ENCODE assay signal across 8 cellular contexts in genomic region chr13:101258071-101258470, GRCh38.
DNase-seq lines count a peak whose midpoint lies in the region; ATAC-seq and TF ChIP-seq lines count a peak whose summit lies in the region.

No MANE protein-coding gene starts in this region.

- H3K36me3 ChIP-seq in tibial artery = peaks cover 0 to 7% (median 4%) of the 10 kb centered on the region in 3 donors

- H3K27ac ChIP-seq in tibial artery = no peak overlapping the region

- peak; percentile 98 for ATAC-seq in GM19395 (IDR thresholded peaks at IDR 0.05; ENCODE audit: unreplicated experiment)
- ATAC-seq in HG03196 (IDR thresholded peaks at IDR 0.05; ENCODE audit: unreplicated experiment) = peak; percentile 99

- H3K4me1 ChIP-seq in tibial artery = no peaks in the 10 kb centered on the region

- intact Hi-C loops in tibial artery (cut with DNase I; ENCODE audit: low total_unique reads) = no loop called here

- no peak overlapping the region for H3K4me3 ChIP-seq in tibial artery

- H3K9me3 ChIP-seq in tibial artery = no peaks in the 10 kb centered on the region

- H3K27me3 ChIP-seq in tibial artery = no peaks in the 10 kb centered on the region

- peak; percentile 78 for DNase-seq in COR-L47 (lab: John Stamatoyannopoulos, UW)
- peak; percentile 95 for DNase-seq in RPMI7951 (ENCODE audit: low read depth)
- DNase-seq in central memory CD4-positive, alpha-beta T cell = peak; percentile 13
- peak; percentile 73 for DNase-seq in stimulated activated CD4-positive, alpha-beta T cell treated with anti-CD3 and anti-CD28 coated beads, Interleukin-15, amount 100 ng/mL, for 24 hours
- no peak for DNase-seq in mucosa of gallbladder (ENCODE audit: low spot score)
- no peak for DNase-seq in tibial artery

- no peak for TF ChIP-seq CTCF in tibial artery (IDR thresholded peaks at IDR 0.05)

Comparison
In these comparisons a context has a peak if more than half of its experiments do, and no peak if none do; other contexts are left out.
1. DNase-seq: peak in COR-L47 (single experiment), RPMI7951 (single experiment), central memory CD4-positive, alpha-beta T cell (single experiment) and stimulated activated CD4-positive, alpha-beta T cell treated with anti-CD3 and anti-CD28 coated beads, Interleukin-15, amount 100 ng/mL, for 24 hours (single experiment); none in mucosa of gallbladder (single experiment) and tibial artery (0 of 2).